In genomic region chrX:96611619-96612362, GRCh38 we compare ENCODE assay signal across 1 cellular context.
TF ChIP-seq lines count a peak whose summit lies in the region.

No MANE protein-coding gene starts in this region.

TF ChIP-seq in A549, 52 proteins besides CTCF, POLR2A, EP300 and RAD21 (continued from another document):
- TF ChIP-seq HES2 (IDR thresholded peaks at IDR 0.05) = no peak
